Comparison of ENCODE assay signal across 8 cellular contexts in the genomic region with DNA sequence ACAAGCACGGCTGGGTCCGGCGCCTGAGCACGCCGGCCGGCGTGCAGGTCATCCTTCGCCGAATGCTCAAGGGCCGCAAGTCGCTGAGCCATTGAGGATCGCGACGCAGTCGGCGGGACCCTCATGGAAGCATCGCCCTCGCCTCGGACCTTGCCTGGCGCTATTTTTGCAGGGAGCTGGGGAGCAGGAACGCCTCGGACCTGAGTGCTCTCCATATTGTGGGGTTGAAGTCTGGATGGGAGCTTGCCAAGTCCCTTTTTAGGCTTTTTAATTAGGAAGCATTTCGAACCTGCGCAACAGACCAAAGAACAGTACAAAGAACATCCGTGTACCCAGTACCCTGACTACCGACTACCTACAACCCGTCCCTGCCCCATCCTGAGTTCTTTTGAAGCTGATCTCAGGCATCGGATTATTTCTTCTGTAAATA. TPM values are rescaled to one million over a fixed set of nuclear protein-coding genes. Genes with fewer than 3 reads are reported as not detected.
DNase-seq lines count a peak whose midpoint lies in the region; ATAC-seq and TF ChIP-seq lines count a peak whose summit lies in the region.

No MANE protein-coding gene starts in this region.

- TF ChIP-seq CTCF in Panc1 (IDR thresholded peaks at IDR 0.05) (no peak), esophagus squamous epithelium (IDR thresholded peaks at IDR 0.05) (no peak), prostate gland (IDR thresholded peaks at IDR 0.05) (no peak), GM10248 (IDR thresholded peaks at IDR 0.05; ENCODE audit: control extremely low read depth, extremely low read depth, low read depth, missing control alignments) (no peak)

- DNase-seq in H7 (no peak), Panc1 (ENCODE audit: low read depth, low spot score) (no peak), esophagus squamous epithelium (lab: John Stamatoyannopoulos, UW) (no peak), prostate gland (ENCODE audit: low spot score) (no peak), GM10248 (ENCODE audit: extremely low spot score) (no peak), G401 (ENCODE audit: low spot score) (no peak), NCI-H1436 treated with DMSO at 0.1 percent for 48 hours (lab: John Stamatoyannopoulos, UW) (no peak)

- H3K4me3 ChIP-seq in H7 (ENCODE audit: insufficient read depth, low read depth, low read length) (peak overlapping the region; percentile 90), Panc1 (ENCODE audit: low read depth in 2 of 2, low read length in 2 of 2) (peak overlapping the region; percentile 60 to 77), esophagus squamous epithelium (peak overlapping the region; percentile 46 to 75 (median 66)), prostate gland (peak overlapping the region; percentile 51 to 61)

- ATAC-seq in Panc1 = no peak; the same call in 1 of the 2 replicates
- ATAC-seq in GM21526 (IDR thresholded peaks at IDR 0.05; ENCODE audit: low FRiP score, unreplicated experiment) = no peak

- H3K27me3 ChIP-seq in H7 (ENCODE audit: control insufficient read depth, insufficient read depth, low read length) (no peaks in the 10 kb centered on the region), Panc1 (ENCODE audit: control insufficient read depth, insufficient read depth, low read length) (no peaks in the 10 kb centered on the region), esophagus squamous epithelium (no peaks in the 10 kb centered on the region), prostate gland (replicated peaks; ENCODE audit: insufficient read depth) (no peaks in the 10 kb centered on the region)

- H3K36me3 ChIP-seq in H7 (replicated peaks; ENCODE audit: control insufficient read depth, insufficient read depth, low read length) = no peaks in the 10 kb centered on the region
- peaks cover 4% of the 10 kb centered on the region; the same call in 1 of the 2 replicates for H3K36me3 ChIP-seq in Panc1 (ENCODE audit: control insufficient read depth, insufficient read depth, low read length)
- peaks cover 0 to 2% (median 0%) of the 10 kb centered on the region in 3 donors for H3K36me3 ChIP-seq in esophagus squamous epithelium
- no peaks in the 10 kb centered on the region for H3K36me3 ChIP-seq in prostate gland

- intact Hi-C loops in Panc1 (cut with micrococcal nuclease; ENCODE audit: unreplicated experiment) (loop anchor here (10.0 kb wide), 1 partner anchor 1089 kb away; a partner anchor contains a TSS), esophagus squamous epithelium (cut with DNase I) (no loop called here), prostate gland (cut with DNase I) (no loop called here)

- TSS peak; percentile 34 for BruUV-seq in Panc1 (replicated peaks; lab: Mats Ljungman, UMichigan)

- 1 to 21% methylated on average over 8 to 22 of the region's 28 CpGs for WGBS in esophagus squamous epithelium, 2 donors
- WGBS in prostate gland = 5% methylated on average over 27 of the region's 28 CpGs

- POLR2A ChIA-PET in Panc1 (lab: Charles Lee) (interaction anchor here (0.8 kb wide), 1 partner anchor 30 kb away, joined by 3 read pairs; no protein-coding TSS in a partner anchor), GM10248 (lab: Yijun Ruan, JAX) (interaction anchor here (0.7 kb wide), 2 partner anchors 190 to 694 kb away, joined by 3 to 4 read pairs; no protein-coding TSS in a partner anchor)

- H3K27ac ChIP-seq in Panc1 (ENCODE audit: low read length) (peak overlapping the region; percentile 92), esophagus squamous epithelium (peak overlapping the region; percentile 84 to 94 (median 90)), prostate gland (peak overlapping the region; percentile 87)

- TF ChIP-seq POLR2A in esophagus squamous epithelium (IDR thresholded peaks at IDR 0.05) (no peak), prostate gland (IDR thresholded peaks at IDR 0.05) (no peak)

- H3K9me3 ChIP-seq in Panc1 (ENCODE audit: control insufficient read depth, insufficient read depth, low read depth, low read length) (no peaks in the 10 kb centered on the region), esophagus squamous epithelium (no peaks in the 10 kb centered on the region), prostate gland (no peaks in the 10 kb centered on the region)

- in situ Hi-C loops in Panc1 (cut with HindIII; ENCODE audit: low pct_unique_long_range_greater_than_20kb, low sequenced_read_pairs) = no loop called here
- in situ Hi-C loops in G401 (cut with HindIII; ENCODE audit: low sequenced_read_pairs) = no loop called here

- peaks cover 39% of the 10 kb centered on the region for H3K4me1 ChIP-seq in Panc1 (ENCODE audit: control insufficient read depth, insufficient read depth, low read length)
- H3K4me1 ChIP-seq in esophagus squamous epithelium = peaks cover 36 to 87% (median 54%) of the 10 kb centered on the region in 3 donors
- peaks cover 13% of the 10 kb centered on the region for H3K4me1 ChIP-seq in prostate gland (replicated peaks)

- CTCF ChIA-PET in Panc1 (lab: Charles Lee) = interaction anchor here (0.7 kb wide), 1 partner anchor 26 kb away, joined by 3 read pairs; no protein-coding TSS in a partner anchor
- CTCF ChIA-PET in GM10248 (lab: Yijun Ruan, JAX) = interaction anchor here (1.1 to 2.6 kb wide), 6 partner anchors 9 to 160 kb away, joined by 3 to 10 read pairs (median 4); a partner anchor contains a TSS

RNA-seq across cellular contexts. Expression of a gene that starts 0.6 kb away (rescaled TPM):
- total RNA-seq in H7 (2014; rRNA removed; shearing (Covaris generic)) = 76.7 and 121 TPM in 2 replicates
- total RNA-seq in Panc1 (2021; ENCODE audit: unreplicated experiment) (87.7 TPM), esophagus squamous epithelium (10 to 100 TPM; 91.1 to 97.2 (median 92.8) TPM), prostate gland (100 to 1,000 TPM; 157 to 169 TPM)
- 94.2 TPM for polyA plus RNA-seq in Panc1 (2012; ENCODE audit: insufficient read length)
- 19.0 and 25.4 TPM in 2 replicates for total RNA-seq in G401 (2014; rRNA removed; shearing (Covaris generic))

RNA-seq across cellular contexts. Expression of a gene that starts 3.1 kb away (rescaled TPM):
- 32.8 and 50.8 TPM in 2 replicates for total RNA-seq in H7 (2014; rRNA removed; shearing (Covaris generic))
- 56.0 TPM for total RNA-seq in Panc1 (2021; ENCODE audit: unreplicated experiment)
- 84.8 TPM for polyA plus RNA-seq in Panc1 (2012; ENCODE audit: insufficient read length)
- total RNA-seq in esophagus squamous epithelium = 10 to 100 TPM; 16.4 to 29.0 (median 22.7) TPM
- total RNA-seq in prostate gland = 10 to 100 TPM in 1 of 2 donors, 1 to 10 TPM in 1; 9.6 to 18.6 TPM
- total RNA-seq in G401 (2014; rRNA removed; shearing (Covaris generic)) = 15.0 and 28.2 TPM in 2 replicates

RNA-seq across cellular contexts. Expression of a gene that starts 3.1 kb away (rescaled TPM):
- 13.6 and 15.1 TPM in 2 replicates for total RNA-seq in H7 (2014; rRNA removed; shearing (Covaris generic))
- total RNA-seq in Panc1 (2021; ENCODE audit: unreplicated experiment) (19.6 TPM), esophagus squamous epithelium (1 to 10 TPM; 2.0 to 8.4 (median 5.2) TPM), prostate gland (10 to 100 TPM; 20.1 to 21.6 TPM)
- 30.1 TPM for polyA plus RNA-seq in Panc1 (2012; ENCODE audit: insufficient read length)
- total RNA-seq in G401 (2014; rRNA removed; shearing (Covaris generic)) = 57.6 and 60.6 TPM in 2 replicates

RNA-seq across cellular contexts. Expression of a gene that starts 24.6 kb away (rescaled TPM):
- total RNA-seq in H7 (2014; rRNA removed; shearing (Covaris generic)) = 18.0 and 22.7 TPM in 2 replicates
- total RNA-seq in Panc1 (2021; ENCODE audit: unreplicated experiment) (1.1 TPM), esophagus squamous epithelium (under 1 TPM in 3 of 4 donors, not detected in 1; 0.12 to 0.57 (median 0.22) TPM), prostate gland (1 to 10 TPM in 1 of 2 donors, under 1 TPM in 1; 0.64 to 1.2 TPM)
- 1.4 TPM for polyA plus RNA-seq in Panc1 (2012; ENCODE audit: insufficient read length)
- total RNA-seq in G401 (2014; rRNA removed; shearing (Covaris generic)) = 0.06 and 1.3 TPM in 2 replicates

RNA-seq across cellular contexts. Expression of a gene that starts 28.4 kb away (rescaled TPM):
- 6.9 and 7.5 TPM in 2 replicates for total RNA-seq in H7 (2014; rRNA removed; shearing (Covaris generic))
- total RNA-seq in Panc1 (2021; ENCODE audit: unreplicated experiment) (13.5 TPM), esophagus squamous epithelium (10 to 100 TPM in 1 of 4 donors, 1 to 10 TPM in 3; 3.8 to 19.1 (median 6.5) TPM), prostate gland (10 to 100 TPM in 1 of 2 donors, 1 to 10 TPM in 1; 9.8 to 10.1 TPM)
- 15.2 TPM for polyA plus RNA-seq in Panc1 (2012; ENCODE audit: insufficient read length)
- 3.1 and 4.3 TPM in 2 replicates for total RNA-seq in G401 (2014; rRNA removed; shearing (Covaris generic))
